In genomic region chr3:174441588-174442316, GRCh38 we compare ENCODE assay signal across 8 cellular contexts.
DNase-seq lines count a peak whose midpoint lies in the region; ATAC-seq and TF ChIP-seq lines count a peak whose summit lies in the region.

No MANE protein-coding gene starts in this region.

- intact Hi-C loops in CD8-positive, alpha-beta T cell (cut with DNase I, micrococcal nuclease) = no loop called here

- H3K27me3 ChIP-seq in CD8-positive, alpha-beta T cell (ENCODE audit: insufficient read depth, low read length) = no peaks in the 10 kb centered on the region

- POLR2A ChIA-PET in CD8-positive, alpha-beta T cell (lab: Charles Lee) = interaction anchor here (0.8 kb wide), 1 partner anchor 11 kb away, joined by 3 read pairs; no protein-coding TSS in a partner anchor

- peaks cover 8% of the 10 kb centered on the region for H3K4me1 ChIP-seq in CD8-positive, alpha-beta T cell (ENCODE audit: insufficient read depth, low read length)

- TF ChIP-seq CTCF in CD8-positive, alpha-beta T cell (IDR thresholded peaks at IDR 0.05) = no peak
- peak; percentile 1 for TF ChIP-seq CTCF in fibroblast of the aortic adventitia (IDR thresholded peaks at IDR 0.05; ENCODE audit: insufficient read depth, low read length)

- peak overlapping the region; percentile 73 for H3K27ac Mint-ChIP-seq in CD8-positive, alpha-beta T cell

- H3K4me1 Mint-ChIP-seq in CD8-positive, alpha-beta T cell (ENCODE audit: low read depth) = peaks cover 15% of the 10 kb centered on the region

- H3K9me3 Mint-ChIP-seq in CD8-positive, alpha-beta T cell = no peaks in the 10 kb centered on the region

- ATAC-seq in CD8-positive, alpha-beta T cell = no peak
- ATAC-seq in HG03354 (IDR thresholded peaks at IDR 0.05; ENCODE audit: poor library complexity, severe bottlenecking, unreplicated experiment) (peak; percentile 29), SK-N-SH treated with all-trans-retinoic acid at 6 μM for 48 hours (peak; percentile 70)

- no peaks in the 10 kb centered on the region for H3K36me3 Mint-ChIP-seq in CD8-positive, alpha-beta T cell

- H3K4me3 ChIP-seq in CD8-positive, alpha-beta T cell (ENCODE audit: low read depth, low read length) = peak overlapping the region; percentile 77
- H3K4me3 ChIP-seq in fibroblast of the aortic adventitia (ENCODE audit: low read depth, low read length) = peak overlapping the region; percentile 77

- H3K27ac ChIP-seq in CD8-positive, alpha-beta T cell (ENCODE audit: low read depth, low read length) = peak overlapping the region; percentile 66

- no peaks in the 10 kb centered on the region for H3K36me3 ChIP-seq in CD8-positive, alpha-beta T cell (ENCODE audit: insufficient read depth, low read length)

- CTCF ChIA-PET in CD8-positive, alpha-beta T cell (lab: Charles Lee) = no interaction called here

- H3K4me3 Mint-ChIP-seq in CD8-positive, alpha-beta T cell = peak overlapping the region; percentile 83

- peaks cover 10% of the 10 kb centered on the region for H3K27me3 Mint-ChIP-seq in CD8-positive, alpha-beta T cell (ENCODE audit: low read depth)

- DNase-seq in CD8-positive, alpha-beta T cell = no peak
- DNase-seq in fibroblast of the aortic adventitia (ENCODE audit: low read depth) (peak; percentile 95), putamen (ENCODE audit: low spot score) (peak; percentile 5), NCI-H345 (lab: John Stamatoyannopoulos, UW) (no peak), Ammon's horn (ENCODE audit: low spot score) (no peak), middle frontal gyrus (ENCODE audit: extremely low spot score, low spot score) (no peak)

- H3K9me3 ChIP-seq in CD8-positive, alpha-beta T cell (ENCODE audit: low read length) = no peaks in the 10 kb centered on the region

TF ChIP-seq in SK-N-SH treated with all-trans-retinoic acid at 6 μM for 48 hours, 23 proteins besides CTCF, POLR2A, EP300 and RAD21:
- TF ChIP-seq CSRNP3 (CRISPR knock-in tag; IDR thresholded peaks at IDR 0.05) = no peak
- TF ChIP-seq, protein P1, sequence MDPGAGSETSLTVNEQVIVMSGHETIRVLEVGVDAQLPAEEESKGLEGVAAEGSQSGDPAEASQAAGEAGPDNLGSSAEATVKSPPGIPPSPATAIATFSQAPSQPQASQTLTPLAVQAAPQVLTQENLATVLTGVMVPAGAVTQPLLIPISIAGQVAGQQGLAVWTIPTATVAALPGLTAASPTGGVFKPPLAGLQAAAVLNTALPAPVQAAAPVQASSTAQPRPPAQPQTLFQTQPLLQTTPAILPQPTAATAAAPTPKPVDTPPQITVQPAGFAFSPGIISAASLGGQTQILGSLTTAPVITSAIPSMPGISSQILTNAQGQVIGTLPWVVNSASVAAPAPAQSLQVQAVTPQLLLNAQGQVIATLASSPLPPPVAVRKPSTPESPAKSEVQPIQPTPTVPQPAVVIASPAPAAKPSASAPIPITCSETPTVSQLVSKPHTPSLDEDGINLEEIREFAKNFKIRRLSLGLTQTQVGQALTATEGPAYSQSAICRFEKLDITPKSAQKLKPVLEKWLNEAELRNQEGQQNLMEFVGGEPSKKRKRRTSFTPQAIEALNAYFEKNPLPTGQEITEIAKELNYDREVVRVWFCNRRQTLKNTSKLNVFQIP (CRISPR knock-in tag; IDR thresholded peaks at IDR 0.05; ENCODE audit: borderline replicate concordance, low read depth) = no peak
- TF ChIP-seq BACH2 (CRISPR knock-in tag; IDR thresholded peaks at IDR 0.05; ENCODE audit: borderline replicate concordance) = no peak
- no peak for TF ChIP-seq TCF4 (CRISPR knock-in tag; IDR thresholded peaks at IDR 0.05; ENCODE audit: borderline replicate concordance)
- TF ChIP-seq ZC3H10 (CRISPR knock-in tag; IDR thresholded peaks at IDR 0.05) = no peak
- no peak for TF ChIP-seq ZNF70 (CRISPR knock-in tag; IDR thresholded peaks at IDR 0.05)
- TF ChIP-seq PATZ1 (CRISPR knock-in tag; IDR thresholded peaks at IDR 0.05; ENCODE audit: borderline replicate concordance) = no peak
- TF ChIP-seq OSR1 (CRISPR knock-in tag; IDR thresholded peaks at IDR 0.05) = no peak
- TF ChIP-seq ESRRG (CRISPR knock-in tag; IDR thresholded peaks at IDR 0.05) = no peak
- TF ChIP-seq CSDC2 (CRISPR knock-in tag; IDR thresholded peaks at IDR 0.05) = no peak
- no peak for TF ChIP-seq ZFP3 (CRISPR knock-in tag; IDR thresholded peaks at IDR 0.05)
- TF ChIP-seq TOX (CRISPR knock-in tag; IDR thresholded peaks at IDR 0.05; ENCODE audit: borderline replicate concordance) = no peak
- TF ChIP-seq ZNF8 (CRISPR knock-in tag; IDR thresholded peaks at IDR 0.05) = no peak
- TF ChIP-seq SNAI2 (CRISPR knock-in tag; IDR thresholded peaks at IDR 0.05) = no peak
- TF ChIP-seq ISL1 (CRISPR knock-in tag; IDR thresholded peaks at IDR 0.05) = no peak
- no peak for TF ChIP-seq PPARA (CRISPR knock-in tag; IDR thresholded peaks at IDR 0.05; ENCODE audit: borderline replicate concordance)
- no peak for TF ChIP-seq GLIS3 (CRISPR knock-in tag; IDR thresholded peaks at IDR 0.05)
- TF ChIP-seq RARB (CRISPR knock-in tag; IDR thresholded peaks at IDR 0.05) = no peak
- no peak for TF ChIP-seq ZFP30 (CRISPR knock-in tag; IDR thresholded peaks at IDR 0.05)

Comparison
In these comparisons a context has a peak if more than half of its experiments do, and no peak if none do; other contexts are left out.
1. DNase-seq: peak in fibroblast of the aortic adventitia (single experiment) and putamen (single experiment); none in CD8-positive, alpha-beta T cell (0 of 7), NCI-H345 (single experiment), Ammon's horn (single experiment) and middle frontal gyrus (single experiment).